In genomic region chr12:104181313-104181712, GRCh38 we compare ENCODE assay signal across 16 cellular contexts. TPM values are rescaled to one million over a fixed set of nuclear protein-coding genes. Genes with fewer than 3 reads are reported as not detected.
DNase-seq lines count a peak whose midpoint lies in the region; ATAC-seq and TF ChIP-seq lines count a peak whose summit lies in the region.
"Had no signal": no experiment of that assay in that cellular context is flagged by ENCODE, and none has a peak within 500 bp of the region (broad histone marks: within the 10 kb centered on the region; RNA-seq: fewer than 3 reads in every experiment).

No MANE protein-coding gene starts in this region.

- no peak for ATAC-seq in IMR-90 (ENCODE audit: low read depth)
- ATAC-seq in left ventricle myocardium superior: peak; percentile 31
- ATAC-seq in GM21526 (IDR thresholded peaks at IDR 0.05; ENCODE audit: low FRiP score, unreplicated experiment): no peak

- peak overlapping the region; percentile 79 for H4K5ac ChIP-seq in IMR-90 (ENCODE audit: low read depth, low read length)

- intact Hi-C loops in IMR-90 (cut with micrococcal nuclease) (loop anchor here (10.0 kb wide), 1 partner anchor 127 kb away; the partner anchor contains the start of gene GLT8D2), MCF 10A (cut with micrococcal nuclease) (no loop called here), left ventricle myocardium superior (cut with micrococcal nuclease) (no loop called here), stomach (cut with DNase I; ENCODE audit: low total_unique reads) (no loop called here)

- H3K9ac ChIP-seq in IMR-90 (ENCODE audit: low read depth, low read length): no peak overlapping the region

- peak overlapping the region; percentile 86 for H2BK5ac ChIP-seq in IMR-90 (ENCODE audit: low read depth, low read length, poor library complexity, severe bottlenecking)

- H3K27me3 ChIP-seq in IMR-90 (ENCODE audit: control insufficient read depth, insufficient read depth, low read length) (no peaks in the 10 kb centered on the region), stomach (no peaks in the 10 kb centered on the region)

- peak overlapping the region; percentile 80 for H2AK9ac ChIP-seq in IMR-90 (replicated peaks; ENCODE audit: low read depth, low read length, poor library complexity)

- no peak overlapping the region for H3K4me3 Mint-ChIP-seq in MCF 10A (ENCODE audit: unreplicated experiment)
- H3K4me3 Mint-ChIP-seq: central memory CD8-positive, alpha-beta T cell; stimulated activated naive CD8-positive, alpha-beta T cell treated with anti-CD3 and anti-CD28 coated beads, Interleukin-15, Interleukin-2, amounts not matched to agents 100 ng/mL and 50 ng/mL, for 24 hours had no signal

- peak overlapping the region; percentile 90 for H4K91ac ChIP-seq in IMR-90 (ENCODE audit: insufficient read depth, low read depth, low read length)

- no peak for TF ChIP-seq EP300 in stomach (IDR thresholded peaks at IDR 0.05)

- BruUV-seq in IMR-90 (replicated peaks; lab: Mats Ljungman, UMichigan) (no TSS peak), MCF 10A (replicated peaks; lab: Mats Ljungman, UMichigan) (no TSS peak)

- H3K4me1 Mint-ChIP-seq in MCF 10A (ENCODE audit: insufficient read depth, unreplicated experiment): peaks cover 55% of the 10 kb centered on the region
- H3K4me1 Mint-ChIP-seq: central memory CD8-positive, alpha-beta T cell had no signal

- dilution Hi-C loops in IMR-90 (cut with HindIII; ENCODE audit: low sequenced_read_pairs, unreplicated experiment): no loop called here

- no peaks in the 10 kb centered on the region for H3K36me3 Mint-ChIP-seq in MCF 10A (ENCODE audit: insufficient read depth, unreplicated experiment)

- peak overlapping the region; percentile 92 for H2BK20ac ChIP-seq in IMR-90 (ENCODE audit: low read depth, low read length)

- no peaks in the 10 kb centered on the region for H3K9me3 Mint-ChIP-seq in MCF 10A (ENCODE audit: unreplicated experiment)
- H3K9me3 Mint-ChIP-seq: central memory CD8-positive, alpha-beta T cell; stimulated activated naive CD8-positive, alpha-beta T cell treated with anti-CD3 and anti-CD28 coated beads, Interleukin-15, Interleukin-2, amounts not matched to agents 100 ng/mL and 50 ng/mL, for 24 hours had no signal

- H4K8ac ChIP-seq in IMR-90 (ENCODE audit: low read depth in 2 of 2, low read length in 2 of 2): peak overlapping the region; percentile 60 to 61; a peak in 3 of 4 replicates

- H3K4ac ChIP-seq in IMR-90 (ENCODE audit: low read depth, low read length): peak overlapping the region; percentile 90

- H3K9me3 ChIP-seq in IMR-90 (ENCODE audit: control insufficient read depth, insufficient read depth, low read length): peaks cover 13% of the 10 kb centered on the region
- H3K9me3 ChIP-seq in stomach: peaks cover 0 to 15% (median 10%) of the 10 kb centered on the region in 4 donors

- peak overlapping the region; percentile 76; the same call in 1 of the 2 replicates for H3K27ac ChIP-seq in IMR-90 (ENCODE audit: insufficient read depth, low read length)
- peak overlapping the region in 4 of 5 donors; percentile 71 to 89 (median 74) for H3K27ac ChIP-seq in stomach

- TF ChIP-seq CTCF in IMR-90 (conservative IDR thresholded peaks at IDR 0.05; ENCODE audit: low read depth, low read length) (no peak), MCF 10A (IDR thresholded peaks at IDR 0.05; ENCODE audit: unreplicated experiment) (no peak), stomach (IDR thresholded peaks at IDR 0.05) (no peak)

- H3K27me3 Mint-ChIP-seq in MCF 10A (ENCODE audit: insufficient read depth, unreplicated experiment): no peaks in the 10 kb centered on the region

- H3K79me1 ChIP-seq in IMR-90 (ENCODE audit: low read depth in 1 of 2, low read length in 2 of 2): peaks cover 0 to 3% of the 10 kb centered on the region in 2 experiments; a peak in 1 of 4 replicates

- H3K18ac ChIP-seq in IMR-90 (ENCODE audit: low read depth, low read length): peak overlapping the region; percentile 87

- POLR2A ChIA-PET in IMR-90 (lab: Charles Lee; ENCODE audit: unreplicated experiment) (no interaction called here), MCF 10A (lab: Yijun Ruan, JAX) (interaction anchor here (1.0 kb wide), 2 partner anchors 44 to 50 kb away, joined by 3 to 7 read pairs; partner anchors contain the start of gene NFYB)

- peak overlapping the region; percentile 55 for H2AFZ ChIP-seq in IMR-90 (replicated peaks; ENCODE audit: low read length, poor library complexity)

- H3K4me1 ChIP-seq in IMR-90 (ENCODE audit: control insufficient read depth, insufficient read depth, low read length) (peaks cover 27% of the 10 kb centered on the region), stomach (peaks cover 0 to 46% (median 25%) of the 10 kb centered on the region in 4 donors)
- H3K4me1 ChIP-seq: Caco-2 had no signal

- peak overlapping the region; percentile 14; the same call in 1 of the 2 replicates for H3K56ac ChIP-seq in IMR-90 (ENCODE audit: extremely low read depth, insufficient read depth, low read length)

- H4K20me1 ChIP-seq in IMR-90 (ENCODE audit: insufficient read depth, low read length): no peaks in the 10 kb centered on the region

- in situ Hi-C loops in IMR-90 (cut with MboI; ENCODE audit: low sequenced_read_pairs): loop anchor here (25.0 kb wide), 1 partner anchor 881 kb away; no protein-coding TSS in a partner anchor

- peaks cover 24% of the 10 kb centered on the region for H3K9me1 ChIP-seq in IMR-90 (ENCODE audit: insufficient read depth, low read length)

- H2BK15ac ChIP-seq in IMR-90 (ENCODE audit: low read depth, low read length): peak overlapping the region; percentile 59

- TF ChIP-seq POLR2A in IMR-90 (IDR thresholded peaks at IDR 0.05; ENCODE audit: low read depth, low read length) (no peak), stomach (IDR thresholded peaks at IDR 0.05) (no peak)

- DNase-seq in IMR-90 (peak; percentile 67), MCF 10A (ENCODE audit: unreplicated experiment) (peak; percentile 84), left ventricle myocardium superior (no peak), stomach (no peak), hepatic stellate cell (ENCODE audit: low spot score) (no peak), NAMALWA (ENCODE audit: low spot score) (no peak)
- DNase-seq: activated CD4-positive, CD25-positive, alpha-beta regulatory T cell; activated T-cell treated with anti-CD3 and anti-CD28 coated beads, Interleukin-2, amount 50 U/mL, for 48 hours; Caco-2; NCI-H1436; NCI-H774; stimulated activated CD4-positive, alpha-beta T cell treated with anti-CD3 and anti-CD28 coated beads, Interleukin-4, amount 100 ng/mL, for 4 hours had no signal

- no peaks in the 10 kb centered on the region for H3K36me3 ChIP-seq in IMR-90 (ENCODE audit: control insufficient read depth, insufficient read depth, low read length)
- H3K36me3 ChIP-seq in stomach: no peaks in the 10 kb centered on the region

- H2AK5ac ChIP-seq in IMR-90 (ENCODE audit: low read depth, low read length): peak overlapping the region; percentile 57; the same call in 1 of the 2 replicates

- H3K23ac ChIP-seq in IMR-90 (ENCODE audit: low read depth, low read length): peak overlapping the region; percentile 67; the same call in 1 of the 2 replicates

- CTCF ChIA-PET in IMR-90 (lab: Yijun Ruan, JAX) (no interaction called here), MCF 10A (lab: Yijun Ruan, JAX) (no interaction called here)

- peak overlapping the region; percentile 93 for H2BK120ac ChIP-seq in IMR-90 (ENCODE audit: low read depth, low read length)

- peak overlapping the region; percentile 35 for H3K27ac Mint-ChIP-seq in MCF 10A (ENCODE audit: low read depth, unreplicated experiment)
- H3K27ac Mint-ChIP-seq: stimulated activated naive CD8-positive, alpha-beta T cell treated with anti-CD3 and anti-CD28 coated beads, Interleukin-15, Interleukin-2, amounts not matched to agents 100 ng/mL and 50 ng/mL, for 24 hours had no signal

- H3K4me2 ChIP-seq in IMR-90 (ENCODE audit: low read depth, low read length): no peak overlapping the region

- TF ChIP-seq RAD21 in IMR-90 (IDR thresholded peaks at IDR 0.05; ENCODE audit: low read length): no peak

- 24% methylated on average over 3 of the region's 4 CpGs; no CpG with 5 or more reads in 1 of the 2 experiments for WGBS in IMR-90 (ENCODE audit: extremely low coverage in 2 of 2, insufficient read length in 1 of 2), 2 experiments
- 43 to 50% (median 48%) methylated on average over 4 of the region's 4 CpGs for WGBS in stomach, 5 donors

- no peak overlapping the region for H3K4me3 ChIP-seq in IMR-90 (ENCODE audit: insufficient read depth, low read depth, low read length)
- H3K4me3 ChIP-seq in stomach: no peak overlapping the region
- H3K4me3 ChIP-seq: lung had no signal

- H3K14ac ChIP-seq in IMR-90 (replicated peaks; ENCODE audit: low read depth, low read length): peak overlapping the region; percentile 86

TF ChIP-seq in IMR-90, 13 proteins besides CTCF, POLR2A, EP300 and RAD21:
- TF ChIP-seq CHD1 (IDR thresholded peaks at IDR 0.05; ENCODE audit: low read depth, low read length) (no peak), ELK1 (IDR thresholded peaks at IDR 0.05; ENCODE audit: borderline replicate concordance, low read depth, low read length) (no peak), MAZ (IDR thresholded peaks at IDR 0.05; ENCODE audit: borderline replicate concordance, low read depth, low read length) (no peak)

RNA-seq across cellular contexts. Expression of gene TXNRD1, which starts 34.3 kb away (rescaled TPM):
- total RNA-seq in IMR-90 (2012; rRNA removed) (582 and 671 TPM in 2 replicates), MCF 10A (2022) (64.0 and 82.8 TPM in 2 replicates), left ventricle myocardium superior (88.0 TPM), stomach (100 to 1,000 TPM in 2 of 5 donors, 10 to 100 TPM in 3; 61.8 to 208 (median 89.5) TPM)
- polyA plus RNA-seq in IMR-90 (2012; rRNA removed) (325 and 379 TPM in 2 replicates), stomach (10 to 100 TPM; 19.4 to 64.3 (median 54.2) TPM)
- 231 and 352 TPM in 2 replicates for polyA plus RNA-seq in IMR-90 (2012; cell fraction: cytosol; rRNA removed)
- polyA plus RNA-seq in IMR-90 (2012; cell fraction: nucleus; rRNA removed; ENCODE audit: low replicate concordance): 162 and 221 TPM in 2 replicates

RNA-seq across cellular contexts. Expression of gene NFYB, which starts 43.3 kb away (rescaled TPM):
- total RNA-seq in IMR-90 (2012; rRNA removed) (22.2 and 31.4 TPM in 2 replicates), MCF 10A (2022) (24.8 and 27.0 TPM in 2 replicates), left ventricle myocardium superior (41.5 TPM), stomach (10 to 100 TPM in 3 of 5 donors, 1 to 10 TPM in 2; 1.4 to 47.5 (median 19.1) TPM)
- polyA plus RNA-seq in IMR-90 (2012; rRNA removed) (19.8 and 28.4 TPM in 2 replicates), stomach (10 to 100 TPM; 19.2 to 26.4 (median 20.9) TPM)
- 4.2 and 8.0 TPM in 2 replicates for polyA plus RNA-seq in IMR-90 (2012; cell fraction: cytosol; rRNA removed)
- 3.5 and 32.9 TPM in 2 replicates for polyA plus RNA-seq in IMR-90 (2012; cell fraction: nucleus; rRNA removed; ENCODE audit: low replicate concordance)

Comparison
In these comparisons a context has a peak if more than half of its experiments do, and no peak if none do; other contexts are left out.
1. DNase-seq: peak in IMR-90 (single experiment) and MCF 10A (single experiment); none in left ventricle myocardium superior (single experiment), stomach (single experiment), hepatic stellate cell (single experiment) and NAMALWA (single experiment).